In genomic region chr14:35401853-35402252, GRCh38 we compare ENCODE assay signal across 8 cellular contexts. TPM values are rescaled to one million over a fixed set of nuclear protein-coding genes. Genes with fewer than 3 reads are reported as not detected.
A peak's percentile ranks its signal among the peaks of the same experiment; 100 is the strongest.
DNase-seq lines count a peak whose midpoint lies in the region; ATAC-seq and TF ChIP-seq lines count a peak whose summit lies in the region.

No MANE protein-coding gene starts in this region.

- TF ChIP-seq EP300 in sigmoid colon (IDR thresholded peaks at IDR 0.05): no peak

- no peak for TF ChIP-seq POLR2A in sigmoid colon (IDR thresholded peaks at IDR 0.05)

- H3K36me3 Mint-ChIP-seq in activated naive CD4-positive, alpha-beta T cell treated with anti-CD3 and anti-CD28 coated beads, Interleukin-2, amount 50 U/mL, for 72 hours: peaks cover 38 to 39% of the 10 kb centered on the region in 2 donors

- H3K36me3 ChIP-seq in GM06990 (ENCODE audit: control insufficient read depth, insufficient read depth, low read length): peaks cover 24% of the 10 kb centered on the region
- peaks cover 29 to 60% (median 38%) of the 10 kb centered on the region in 4 donors for H3K36me3 ChIP-seq in sigmoid colon

- no peak for DNase-seq in GM06990 (ENCODE audit: extremely low read depth, insufficient read length)
- no peak for DNase-seq in activated naive CD4-positive, alpha-beta T cell treated with anti-CD3 and anti-CD28 coated beads, Interleukin-2, amount 50 U/mL, for 72 hours (ENCODE audit: low spot score in 2 of 2)
- peak; percentile 81 for DNase-seq in cardiac septum (ENCODE audit: low spot score)
- DNase-seq in sigmoid colon: peak; percentile 75
- no peak for DNase-seq in GM13976 (ENCODE audit: low spot score)

- intact Hi-C loops in cardiac septum (cut with DNase I): loop anchor here (10.0 kb wide), 1 partner anchor 687 kb away; the partner anchor contains the start of gene CFL2
- intact Hi-C loops in sigmoid colon (cut with DNase I): loop anchor here (1.0 to 10.0 kb wide), 5 partner anchors 8 to 690 kb away; partner anchors contain the start of genes BRMS1L, CFL2 and FAM177A1

- peak overlapping the region; percentile 97 for H3K4me3 ChIP-seq in GM06990 (replicated peaks; ENCODE audit: low read depth, low read length)
- peak overlapping the region; percentile 83 to 99 (median 96) for H3K4me3 ChIP-seq in sigmoid colon

- TF ChIP-seq CTCF in GM06990 (IDR thresholded peaks at IDR 0.05; ENCODE audit: insufficient read depth, low read length, poor library complexity, severe bottlenecking) (no peak), sigmoid colon (IDR thresholded peaks at IDR 0.05) (no peak), GM13976 (IDR thresholded peaks at IDR 0.05; ENCODE audit: borderline replicate concordance, control extremely low read depth, extremely low read depth, insufficient read depth, missing control alignments) (no peak)

- peaks cover 0 to 70% (median 54%) of the 10 kb centered on the region in 4 donors for H3K4me1 ChIP-seq in sigmoid colon

- H3K9me3 Mint-ChIP-seq in activated naive CD4-positive, alpha-beta T cell treated with anti-CD3 and anti-CD28 coated beads, Interleukin-2, amount 50 U/mL, for 72 hours: no peaks in the 10 kb centered on the region

- 22 to 26% methylated on average over 8 of the region's 8 CpGs for WGBS in sigmoid colon, 2 donors

- peak overlapping the region; percentile 97 to 100 (median 100) for H3K27ac ChIP-seq in sigmoid colon

- in situ Hi-C loops in GM13976 (cut with MboI; ENCODE audit: low sequenced_read_pairs, unreplicated experiment): loop anchor here (25.0 kb wide), 1 partner anchor 740 kb away; no protein-coding TSS in a partner anchor

- H3K27ac Mint-ChIP-seq in activated naive CD4-positive, alpha-beta T cell treated with anti-CD3 and anti-CD28 coated beads, Interleukin-2, amount 50 U/mL, for 72 hours: peak overlapping the region; percentile 99 to 100

- no peaks in the 10 kb centered on the region for H3K9me3 ChIP-seq in sigmoid colon

- ATAC-seq in activated naive CD4-positive, alpha-beta T cell treated with anti-CD3 and anti-CD28 coated beads, Interleukin-2, amount 50 U/mL, for 72 hours: no peak
- no peak for ATAC-seq in GM18498 (IDR thresholded peaks at IDR 0.05; ENCODE audit: unreplicated experiment)
- ATAC-seq in GM18511 (IDR thresholded peaks at IDR 0.05; ENCODE audit: unreplicated experiment): no peak
- no peak for ATAC-seq in HG02938 (IDR thresholded peaks at IDR 0.05; ENCODE audit: unreplicated experiment)

- H3K27me3 ChIP-seq in GM06990 (replicated peaks; ENCODE audit: control insufficient read depth, insufficient read depth, low read length) (no peaks in the 10 kb centered on the region), sigmoid colon (no peaks in the 10 kb centered on the region)

RNA-seq across cellular contexts. Expression of gene NFKBIA, which starts 2.7 kb away (rescaled TPM):
- total RNA-seq in activated naive CD4-positive, alpha-beta T cell treated with anti-CD3 and anti-CD28 coated beads, Interleukin-2, amount 50 U/mL, for 72 hours: 100 to 1,000 TPM; 150 to 303 TPM
- total RNA-seq in cardiac septum: 42.7 TPM
- 100 to 1,000 TPM; 258 to 340 (median 289) TPM for total RNA-seq in sigmoid colon
- 100 to 1,000 TPM in 2 of 3 donors, 10 to 100 TPM in 1; 95.5 to 188 (median 158) TPM for polyA plus RNA-seq in sigmoid colon

Comparison
In these comparisons a context has a peak if more than half of its experiments do, and no peak if none do; other contexts are left out.
1. DNase-seq: peak in cardiac septum (single experiment) and sigmoid colon (single experiment); none in GM06990 (single experiment), activated naive CD4-positive, alpha-beta T cell treated with anti-CD3 and anti-CD28 coated beads, Interleukin-2, amount 50 U/mL, for 72 hours (0 of 2) and GM13976 (single experiment).